ENCODE assay signal across 8 cellular contexts in genomic region chr9:134067904-134068741, GRCh38. TPM values are rescaled to one million over a fixed set of nuclear protein-coding genes. Genes with fewer than 3 reads are reported as not detected.
DNase-seq lines count a peak whose midpoint lies in the region; ATAC-seq and TF ChIP-seq lines count a peak whose summit lies in the region.

BRD3 (minus strand) TSS chr9:134068026; CDS start chr9:134053477, 14,549 bp downstream.

- WGBS in adrenal gland, 4 donors, result 0 to 1% (median 1%) methylated on average over 19 to 131 of the region's 131 CpGs; no CpG with 5 or more reads in 1 of the 4 donors
- 0 to 1% (median 0%) methylated on average over 48 to 130 of the region's 131 CpGs for WGBS in psoas muscle, 3 donors

- intact Hi-C loops in adrenal gland (cut with DNase I), result loop anchor here in 1 of 2 donors (5.0 kb wide), 1 partner anchor 41 kb away; the partner anchor contains the start of gene BRD3OS
- intact Hi-C loops in left ventricle myocardium inferior (cut with micrococcal nuclease), result no loop called here
- intact Hi-C loops in psoas muscle (cut with DNase I), result loop anchor here (2.0 to 10.0 kb wide), 2 partner anchors 43 to 67 kb away; partner anchors contain the start of genes BRD3OS (in 1 of the 2) and WDR5 (in 1 of the 2)

- H3K36me3 ChIP-seq in adrenal gland (replicated peaks in 1 of 2), result no peaks in the 10 kb centered on the region
- H3K36me3 ChIP-seq in left ventricle myocardium inferior, result no peaks in the 10 kb centered on the region
- no peaks in the 10 kb centered on the region for H3K36me3 ChIP-seq in psoas muscle (ENCODE audit: insufficient read depth in 1 of 2, low read depth in 1 of 2)

- TF ChIP-seq POLR2A in adrenal gland (IDR thresholded peaks at IDR 0.05), result peak; percentile 78 to 90

- TF ChIP-seq CTCF in GM12875 (IDR thresholded peaks at IDR 0.05; ENCODE audit: borderline replicate concordance, insufficient read depth, low read depth, low read length), result no peak
- TF ChIP-seq CTCF in adrenal gland (IDR thresholded peaks at IDR 0.05), result no peak
- TF ChIP-seq CTCF in left ventricle myocardium inferior (IDR thresholded peaks at IDR 0.05; ENCODE audit: borderline replicate concordance), result no peak
- TF ChIP-seq CTCF in psoas muscle (IDR thresholded peaks at IDR 0.05), result no peak

- H3K27ac ChIP-seq in adrenal gland, result peak within 1 kb of the TSS; percentile 72 to 98 (median 92)
- H3K27ac ChIP-seq in left ventricle myocardium inferior (replicated peaks), result peak within 1 kb of the TSS; percentile 100
- peak within 1 kb of the TSS; percentile 97 for H3K27ac ChIP-seq in psoas muscle

- H3K4me3 ChIP-seq in GM12875 (ENCODE audit: low read depth, low read length), result peak within 1 kb of the TSS; percentile 75
- H3K4me3 ChIP-seq in adrenal gland, result peak within 1 kb of the TSS; percentile 7 to 98 (median 48)
- peak within 1 kb of the TSS; percentile 88 for H3K4me3 ChIP-seq in left ventricle myocardium inferior
- H3K4me3 ChIP-seq in psoas muscle, result peak within 1 kb of the TSS; percentile 89

- no peaks in the 10 kb centered on the region for H3K9me3 ChIP-seq in adrenal gland (replicated peaks in 1 of 3)
- no peaks in the 10 kb centered on the region for H3K9me3 ChIP-seq in left ventricle myocardium inferior (replicated peaks)
- H3K9me3 ChIP-seq in psoas muscle, result no peaks in the 10 kb centered on the region

- ATAC-seq in HG02642 (IDR thresholded peaks at IDR 0.05; ENCODE audit: poor library complexity, unreplicated experiment), result peak; percentile 74
- peak; percentile 87 to 91 (median 90) for ATAC-seq in psoas muscle

- DNase-seq in NCI-H1105 treated with DMSO at 0.1 percent for 48 hours (lab: John Stamatoyannopoulos, UW) (peak; percentile 81), T-helper 1 cell (peak; percentile 69 to 86 (median 77)), adrenal gland (peak; percentile 79 to 90 (median 83)), left ventricle myocardium inferior (peak; percentile 88), psoas muscle (peak; percentile 90 to 91), ureter (ENCODE audit: low spot score) (peak; percentile 74)

- H3K27me3 ChIP-seq in adrenal gland (no peaks in the 10 kb centered on the region), left ventricle myocardium inferior (ENCODE audit: low read depth) (no peaks in the 10 kb centered on the region), psoas muscle (ENCODE audit: insufficient read depth in 3 of 3, low read length in 2 of 3) (no peaks in the 10 kb centered on the region)

- H3K4me1 ChIP-seq in adrenal gland (replicated peaks in 1 of 2), result peaks cover 25 to 35% of the 10 kb centered on the region in 2 donors
- H3K4me1 ChIP-seq in left ventricle myocardium inferior, result peaks cover 40% of the 10 kb centered on the region
- peaks cover 32% of the 10 kb centered on the region for H3K4me1 ChIP-seq in psoas muscle

RNA-seq across cellular contexts. Expression of gene BRD3, which starts in this region (rescaled TPM):
- total RNA-seq in adrenal gland (10 to 100 TPM; 16.0 to 73.1 (median 24.1) TPM), left ventricle myocardium inferior (24.7 TPM), psoas muscle (10 to 100 TPM; 21.7 to 28.2 (median 24.8) TPM), ureter (44.7 TPM)
- polyA plus RNA-seq in adrenal gland (10 to 100 TPM in 2 of 3 donors, 1 to 10 TPM in 1; 8.4 to 18.1 (median 10.4) TPM), psoas muscle (10 to 100 TPM in 1 of 3 donors, 1 to 10 TPM in 2; 7.5 to 16.5 (median 8.6) TPM)

Comparison
In these comparisons a context has a peak if more than half of its experiments do, and no peak if none do; other contexts are left out.
1. Peak in every context shown above with its lines: DNase-seq, ATAC-seq, H3K4me3 ChIP-seq and H3K27ac ChIP-seq.